ENCODE assay signal across 21 cellular contexts in genomic region chr13:113605866-113606438, GRCh38. TPM values are rescaled to one million over a fixed set of nuclear protein-coding genes. Genes with fewer than 3 reads are reported as not detected.
DNase-seq lines count a peak whose midpoint lies in the region; ATAC-seq and TF ChIP-seq lines count a peak whose summit lies in the region.
"Had no signal": no experiment of that assay in that cellular context is flagged by ENCODE, and none has a peak within 500 bp of the region (broad histone marks: within the 10 kb centered on the region; RNA-seq: fewer than 3 reads in every experiment).

No MANE protein-coding gene starts in this region.

- H3K9me3 ChIP-seq in BLaER1 treated with 17β-estradiol and CSF1 and Interleukin-3, amounts not matched to agents 10 nM and 100 nM (replicated peaks in 1 of 11) = peaks cover 0 to 6% (median 0%) of the 10 kb centered on the region in 11 experiments; a peak in 1 of 22 replicates
- no peaks in the 10 kb centered on the region for H3K9me3 ChIP-seq in spleen
- no peaks in the 10 kb centered on the region for H3K9me3 ChIP-seq in psoas muscle

- H3K36me3 ChIP-seq in BLaER1 treated with 17β-estradiol and CSF1 and Interleukin-3, amounts not matched to agents 10 nM and 100 nM = peaks cover 45 to 98% (median 84%) of the 10 kb centered on the region in 11 experiments
- H3K36me3 ChIP-seq in GM23338 (ENCODE audit: insufficient read depth) (no peaks in the 10 kb centered on the region), spleen (peaks cover 0 to 71% (median 4%) of the 10 kb centered on the region in 6 donors), psoas muscle (ENCODE audit: insufficient read depth in 1 of 2, low read depth in 1 of 2) (peaks cover 0 to 4% of the 10 kb centered on the region in 2 donors)

- no peaks in the 10 kb centered on the region for H3K27me3 ChIP-seq in BLaER1 treated with 17β-estradiol and CSF1 and Interleukin-3, amounts not matched to agents 10 nM and 100 nM
- H3K27me3 ChIP-seq in GM23338 (ENCODE audit: insufficient read depth) (no peaks in the 10 kb centered on the region), spleen (replicated peaks in 1 of 7) (no peaks in the 10 kb centered on the region), psoas muscle (ENCODE audit: insufficient read depth in 3 of 3, low read length in 2 of 3) (no peaks in the 10 kb centered on the region)

- H3K79me2 ChIP-seq in GM23338 (replicated peaks; ENCODE audit: insufficient read depth) = peaks cover 77% of the 10 kb centered on the region

- no peak for TF ChIP-seq POLR2A in spleen (IDR thresholded peaks at IDR 0.05)

- WGBS in spleen, 5 donors = 94 to 98% (median 97%) methylated on average over 28 to 34 of the region's 34 CpGs
- WGBS in psoas muscle, 3 donors = 96 to 97% (median 97%) methylated on average over 34 of the region's 34 CpGs

- no peaks in the 10 kb centered on the region for H3K9me2 ChIP-seq in GM23338 (ENCODE audit: insufficient read depth)

- no peak overlapping the region for H3K4me3 Mint-ChIP-seq in GM23338
- peak overlapping the region in 2 of 5 donors; percentile 21 for H3K4me3 Mint-ChIP-seq in immature natural killer cell
- H3K4me3 Mint-ChIP-seq: IgD-negative memory B cell had no signal

- intact Hi-C loops in spleen (cut with DNase I; ENCODE audit: low total_unique reads) (no loop called here), psoas muscle (cut with DNase I) (no loop called here)

- TF ChIP-seq CTCF in GM23338 (conservative IDR thresholded peaks at IDR 0.05; ENCODE audit: low read depth in 2 of 2) = no peak
- no peak for TF ChIP-seq CTCF in spleen (IDR thresholded peaks at IDR 0.05 in 8 of 11, conservative IDR thresholded peaks at IDR 0.05 in 3 of 11)
- no peak for TF ChIP-seq CTCF in psoas muscle (IDR thresholded peaks at IDR 0.05)

- H3K27ac ChIP-seq in BLaER1 treated with 17β-estradiol and CSF1 and Interleukin-3, amounts not matched to agents 10 nM and 100 nM = peak overlapping the region; percentile 58 to 76 (median 69); a peak in 21 of 22 replicates
- H3K27ac ChIP-seq in GM23338 (ENCODE audit: low read depth) (no peak overlapping the region), spleen (peak overlapping the region in 5 of 8 donors; percentile 69 to 89 (median 84)), psoas muscle (no peak overlapping the region)

- no peak overlapping the region for H3K4me3 ChIP-seq in BLaER1 treated with 17β-estradiol and CSF1 and Interleukin-3, amounts not matched to agents 10 nM and 100 nM
- H3K4me3 ChIP-seq in GM23338 = no peak overlapping the region
- H3K4me3 ChIP-seq in spleen = peak overlapping the region in 1 of 8 donors; percentile 51
- no peak overlapping the region for H3K4me3 ChIP-seq in psoas muscle

- peak overlapping the region in 10 of 11 experiments; percentile 25 to 70 (median 58); a peak in 10 of 22 replicates for H3K9ac ChIP-seq in BLaER1 treated with 17β-estradiol and CSF1 and Interleukin-3, amounts not matched to agents 10 nM and 100 nM

- H3K36me3 Mint-ChIP-seq in GM23338 (ENCODE audit: low read depth) (peaks cover 28% of the 10 kb centered on the region), immature natural killer cell (no peaks in the 10 kb centered on the region)

- H3F3A ChIP-seq in GM23338 (replicated peaks; ENCODE audit: low read depth) = no peaks in the 10 kb centered on the region

- peak overlapping the region; percentile 76 to 94 (median 80) for H3K4me2 ChIP-seq in BLaER1 treated with 17β-estradiol and CSF1 and Interleukin-3, amounts not matched to agents 10 nM and 100 nM
- H3K4me2 ChIP-seq in GM23338 = no peak overlapping the region

- H4K20me1 ChIP-seq in BLaER1 treated with 17β-estradiol and CSF1 and Interleukin-3, amounts not matched to agents 10 nM and 100 nM = peaks cover 52 to 100% (median 100%) of the 10 kb centered on the region in 11 experiments; a peak in 21 of 22 replicates
- H4K20me1 ChIP-seq in GM23338 (replicated peaks; ENCODE audit: insufficient read depth) = peaks cover 13% of the 10 kb centered on the region

- ATAC-seq in GM23338 (no peak), HG03442 (IDR thresholded peaks at IDR 0.05; ENCODE audit: unreplicated experiment) (no peak), psoas muscle (no peak)
- ATAC-seq: Panc1 had no signal

- H3K4me1 ChIP-seq in BLaER1 treated with 17β-estradiol and CSF1 and Interleukin-3, amounts not matched to agents 10 nM and 100 nM = peaks cover 58 to 87% (median 73%) of the 10 kb centered on the region in 10 experiments
- H3K4me1 ChIP-seq in GM23338 (ENCODE audit: insufficient read depth) (no peaks in the 10 kb centered on the region), spleen (peaks cover 0 to 52% (median 21%) of the 10 kb centered on the region in 6 donors), psoas muscle (peaks cover 5% of the 10 kb centered on the region)

- H2AFZ ChIP-seq in GM23338 = no peak overlapping the region

- DNase-seq in GM23338 (ENCODE audit: low spot score) (no peak), immature natural killer cell (no peak), spleen (no peak), retina (no peak), psoas muscle (no peak)
- DNase-seq: DMS53, EL, NCI-H1105, NCI-H146, NCI-H2029 treated with DMSO at 0.1 percent for 48 hours, NCI-H345, NCI-H524 treated with DMSO at 0.1 percent for 48 hours, NCI-H82, SIG-M5 had no signal

- H3K4me1 Mint-ChIP-seq in GM23338 (peaks cover 20% of the 10 kb centered on the region), immature natural killer cell (peaks cover 43 to 45% of the 10 kb centered on the region in 2 donors)

- H3K27me3 Mint-ChIP-seq in GM23338 (ENCODE audit: insufficient read depth, low read depth, poor library complexity) (peaks cover 15% of the 10 kb centered on the region), immature natural killer cell (ENCODE audit: low read depth in 3 of 3) (peaks cover 0 to 16% (median 7%) of the 10 kb centered on the region in 3 donors)
- H3K27me3 Mint-ChIP-seq: IgD-negative memory B cell had no signal

- peak overlapping the region; percentile 54 for H3K27ac Mint-ChIP-seq in GM23338
- H3K27ac Mint-ChIP-seq in immature natural killer cell = peak overlapping the region; percentile 86 to 98 (median 97)
- H3K27ac Mint-ChIP-seq: IgD-negative memory B cell had no signal

- no peaks in the 10 kb centered on the region for H3K9me3 Mint-ChIP-seq in GM23338
- peaks cover 0 to 2% (median 0%) of the 10 kb centered on the region in 6 donors for H3K9me3 Mint-ChIP-seq in immature natural killer cell
- H3K9me3 Mint-ChIP-seq: IgD-negative memory B cell had no signal

TF ChIP-seq in GM23338, 12 proteins besides CTCF, POLR2A, EP300 and RAD21:
- no peak for TF ChIP-seq JUNB (IDR thresholded peaks at IDR 0.05; ENCODE audit: unreplicated experiment)
- TF ChIP-seq NANOG (IDR thresholded peaks at IDR 0.05; ENCODE audit: borderline replicate concordance) = no peak
- TF ChIP-seq POLR2AphosphoS5 (IDR thresholded peaks at IDR 0.05; ENCODE audit: low read depth) = no peak
- TF ChIP-seq ETS1 (IDR thresholded peaks at IDR 0.05) = no peak
- TF ChIP-seq EZH2 (IDR thresholded peaks at IDR 0.05; ENCODE audit: low read depth, unreplicated experiment) = no peak
- TF ChIP-seq EZH2phosphoT487 (IDR thresholded peaks at IDR 0.05; ENCODE audit: unreplicated experiment) = no peak
- TF ChIP-seq CREB1 (CRISPR knock-in tag; IDR thresholded peaks at IDR 0.05; ENCODE audit: low read depth) = no peak
- TF ChIP-seq ZNF331 (CRISPR knock-in tag; IDR thresholded peaks at IDR 0.05; ENCODE audit: low read depth) = no peak
- TF ChIP-seq STAT1 (IDR thresholded peaks at IDR 0.05; ENCODE audit: unreplicated experiment) = no peak
- no peak for TF ChIP-seq ZNF114 (CRISPR knock-in tag; IDR thresholded peaks at IDR 0.05)

RNA-seq across cellular contexts. Expression of gene TFDP1, which starts 21.4 kb away (rescaled TPM):
- total RNA-seq in GM23338 (2014; rRNA removed; shearing (Covaris generic)) = 80.0 and 92.0 TPM in 2 replicates
- polyA plus RNA-seq in GM23338 (2016; fragmentation: Nextera tagmentation; extraction: Ambion mirVana) (40.2 and 42.9 TPM in 2 replicates), immature natural killer cell (10 to 100 TPM; 25.2 to 39.3 (median 33.7) TPM), spleen (10 to 100 TPM; 21.7 to 42.4 (median 40.1) TPM), psoas muscle (10 to 100 TPM; 18.8 to 40.2 (median 31.4) TPM)
- total RNA-seq in spleen (10 to 100 TPM; 47.5 to 91.7 (median 59.4) TPM), psoas muscle (10 to 100 TPM; 27.3 to 37.2 (median 31.6) TPM)

RNA-seq across cellular contexts. Expression of gene ATP4B, which starts 52.0 kb away (rescaled TPM):
- total RNA-seq in GM23338 (2014; rRNA removed; shearing (Covaris generic)) = not detected in 2 replicates
- polyA plus RNA-seq in GM23338 (2016; fragmentation: Nextera tagmentation; extraction: Ambion mirVana) (not detected in 2 replicates), immature natural killer cell (not detected), spleen (under 1 TPM; 0.09 to 0.15 (median 0.13) TPM), psoas muscle (under 1 TPM in 1 of 3 donors, not detected in 2; 0.04 TPM)
- total RNA-seq in spleen (under 1 TPM in 3 of 7 donors, not detected in 4; 0.32 to 0.46 (median 0.43) TPM), psoas muscle (not detected)
- total RNA-seq: A673, H1 had no signal
- polyA plus RNA-seq: BJ, IgD-negative memory B cell had no signal

Comparison
In these comparisons a context has a peak if more than half of its experiments do, and no peak if none do; other contexts are left out.
1. H3K27ac ChIP-seq: peak in BLaER1 treated with 17β-estradiol and CSF1 and Interleukin-3, amounts not matched to agents 10 nM and 100 nM (11 of 11) and spleen (5 of 8); none in GM23338 (single experiment) and psoas muscle (single experiment).